Comparison of ENCODE assay signal across 8 cellular contexts in genomic region chr19:3607398-3608078, GRCh38. TPM values are rescaled to one million over a fixed set of nuclear protein-coding genes. Genes with fewer than 3 reads are reported as not detected.
DNase-seq lines count a peak whose midpoint lies in the region; ATAC-seq and TF ChIP-seq lines count a peak whose summit lies in the region.

No MANE protein-coding gene starts in this region.

- H3K9me3 ChIP-seq in right lobe of liver (no peaks in the 10 kb centered on the region), upper lobe of left lung (no peaks in the 10 kb centered on the region)

- ATAC-seq in right lobe of liver (peak; percentile 14 to 53 (median 27)), upper lobe of left lung (ENCODE audit: low FRiP score in 2 of 2) (peak in 1 of 2 donors; percentile 63)

- peaks cover 22% of the 10 kb centered on the region for H3K36me3 Mint-ChIP-seq in activated T-cell treated with anti-CD3 and anti-CD28 coated beads, Interleukin-2, amount 50 U/mL, for 24 hours (ENCODE audit: low read depth)

- H3K4me3 ChIP-seq in cardiac fibroblast (replicated peaks in 1 of 2; ENCODE audit: low read depth in 2 of 2, low read length in 2 of 2) (peak overlapping the region; percentile 45 to 62), right lobe of liver (peak overlapping the region; percentile 26 to 48 (median 42)), upper lobe of left lung (peak overlapping the region in 3 of 4 donors; percentile 57 to 63 (median 58))

- H3K27ac ChIP-seq in right lobe of liver, result peak overlapping the region; percentile 58 to 76 (median 67)
- H3K27ac ChIP-seq in upper lobe of left lung, result peak overlapping the region; percentile 70 to 90 (median 80)

- TF ChIP-seq EP300 in upper lobe of left lung (IDR thresholded peaks at IDR 0.05), result peak in 1 of 4 donors; percentile 17

- no peak for DNase-seq in activated T-cell treated with anti-CD3 and anti-CD28 coated beads, Interleukin-2, amount 50 U/mL, for 24 hours
- no peak for DNase-seq in activated T-cell treated with anti-CD3 and anti-CD28 coated beads, Interleukin-2, amount 50 U/mL, for 1 hour
- DNase-seq in cardiac fibroblast (ENCODE audit: low read depth in 2 of 2) (peak; percentile 43 to 60), right lobe of liver (peak in 2 of 3 donors; percentile 58 to 67), upper lobe of left lung (peak in 1 of 2 donors; percentile 53), GM13976 (ENCODE audit: low spot score) (no peak), NCI-H510A (lab: John Stamatoyannopoulos, UW) (no peak)
- no peak for DNase-seq in activated effector memory CD4-positive, alpha-beta T cell treated with anti-CD3 and anti-CD28 coated beads, Interleukin-2, amount 50 U/mL, for 16 hours

- H3K4me3 Mint-ChIP-seq in activated T-cell treated with anti-CD3 and anti-CD28 coated beads, Interleukin-2, amount 50 U/mL, for 24 hours, result peak overlapping the region; percentile 41

- H3K36me3 ChIP-seq in right lobe of liver (peaks cover 0 to 13% (median 5%) of the 10 kb centered on the region in 4 donors), upper lobe of left lung (peaks cover 6 to 19% (median 18%) of the 10 kb centered on the region in 4 donors)

- H3K27me3 Mint-ChIP-seq in activated T-cell treated with anti-CD3 and anti-CD28 coated beads, Interleukin-2, amount 50 U/mL, for 24 hours, result peaks cover 10% of the 10 kb centered on the region

- no peaks in the 10 kb centered on the region for H3K9me3 Mint-ChIP-seq in activated T-cell treated with anti-CD3 and anti-CD28 coated beads, Interleukin-2, amount 50 U/mL, for 24 hours

- TF ChIP-seq POLR2A in right lobe of liver (IDR thresholded peaks at IDR 0.05), result peak; percentile 24
- TF ChIP-seq POLR2A in upper lobe of left lung (IDR thresholded peaks at IDR 0.05), result peak in 2 of 4 donors; percentile 22 to 50

- intact Hi-C loops in right lobe of liver (cut with DNase I), result no loop called here

- H3K4me1 Mint-ChIP-seq in activated T-cell treated with anti-CD3 and anti-CD28 coated beads, Interleukin-2, amount 50 U/mL, for 24 hours (ENCODE audit: low read depth), result peaks cover 7% of the 10 kb centered on the region

- no peak for TF ChIP-seq CTCF in cardiac fibroblast (IDR thresholded peaks at IDR 0.05; ENCODE audit: low read depth, low read length)
- no peak for TF ChIP-seq CTCF in right lobe of liver (IDR thresholded peaks at IDR 0.05)
- no peak for TF ChIP-seq CTCF in upper lobe of left lung (IDR thresholded peaks at IDR 0.05)
- TF ChIP-seq CTCF in GM13976 (IDR thresholded peaks at IDR 0.05; ENCODE audit: borderline replicate concordance, control extremely low read depth, extremely low read depth, insufficient read depth, missing control alignments), result no peak

- H3K27me3 ChIP-seq in right lobe of liver (no peaks in the 10 kb centered on the region), upper lobe of left lung (no peaks in the 10 kb centered on the region)

- WGBS in right lobe of liver (ENCODE audit: insufficient coverage, low coverage, low lambda C conversion rate, missing lambda C conversion rate), result 23% methylated on average over 9 of the region's 21 CpGs
- WGBS in upper lobe of left lung, 2 donors, result 15 to 23% methylated on average over 16 to 21 of the region's 21 CpGs

- in situ Hi-C loops in GM13976 (cut with MboI; ENCODE audit: low sequenced_read_pairs, unreplicated experiment), result no loop called here

- peaks cover 0 to 11% (median 0%) of the 10 kb centered on the region in 4 donors for H3K4me1 ChIP-seq in right lobe of liver
- peaks cover 44 to 63% (median 50%) of the 10 kb centered on the region in 4 donors for H3K4me1 ChIP-seq in upper lobe of left lung

- H3K27ac Mint-ChIP-seq in activated T-cell treated with anti-CD3 and anti-CD28 coated beads, Interleukin-2, amount 50 U/mL, for 24 hours, result no peak overlapping the region

RNA-seq across cellular contexts. Expression of gene TBXA2R, which starts 0.9 kb away (rescaled TPM):
- total RNA-seq in right lobe of liver (10 to 100 TPM in 1 of 6 experiments, 1 to 10 TPM in 5; 2.8 to 10.4 (median 4.7) TPM), upper lobe of left lung (1 to 10 TPM in 5 of 6 donors, under 1 TPM in 1; 0.49 to 7.0 (median 2.6) TPM)

RNA-seq across cellular contexts. Expression of gene CACTIN, which starts 19.1 kb away (rescaled TPM):
- 10 to 100 TPM in 4 of 6 experiments, 1 to 10 TPM in 2; 8.4 to 14.9 (median 10.3) TPM for total RNA-seq in right lobe of liver
- 10 to 100 TPM; 21.5 to 97.4 (median 25.5) TPM for total RNA-seq in upper lobe of left lung

RNA-seq across cellular contexts. Expression of gene GIPC3, which starts 22.3 kb away (rescaled TPM):
- total RNA-seq in right lobe of liver (1 to 10 TPM in 2 of 6 experiments, under 1 TPM in 4; 0.51 to 1.6 (median 0.80) TPM), upper lobe of left lung (1 to 10 TPM in 5 of 6 donors, under 1 TPM in 1; 0.91 to 5.2 (median 1.4) TPM)

RNA-seq across cellular contexts. Expression of gene HMG20B, which starts 34.8 kb away (rescaled TPM):
- total RNA-seq in right lobe of liver (10 to 100 TPM; 30.7 to 58.6 (median 33.3) TPM), upper lobe of left lung (100 to 1,000 TPM in 2 of 6 donors, 10 to 100 TPM in 4; 79.5 to 183 (median 85.9) TPM)

RNA-seq across cellular contexts. Expression of gene MFSD12, which starts 50.2 kb away (rescaled TPM):
- total RNA-seq in right lobe of liver (100 to 1,000 TPM in 1 of 6 experiments, 10 to 100 TPM in 5; 23.8 to 114 (median 31.5) TPM), upper lobe of left lung (100 to 1,000 TPM in 2 of 6 donors, 10 to 100 TPM in 4; 44.2 to 178 (median 96.0) TPM)

Comparison
In these comparisons a context has a peak if more than half of its experiments do, and no peak if none do; other contexts are left out.
1. DNase-seq: peak in cardiac fibroblast (2 of 2) and right lobe of liver (2 of 3); none in activated T-cell treated with anti-CD3 and anti-CD28 coated beads, Interleukin-2, amount 50 U/mL, for 24 hours (single experiment), activated T-cell treated with anti-CD3 and anti-CD28 coated beads, Interleukin-2, amount 50 U/mL, for 1 hour (single experiment), GM13976 (single experiment), activated effector memory CD4-positive, alpha-beta T cell treated with anti-CD3 and anti-CD28 coated beads, Interleukin-2, amount 50 U/mL, for 16 hours (single experiment) and NCI-H510A (single experiment).
2. Peak in every context shown above with its lines, with median percentiles within 50 percentile points of each other: H3K4me3 ChIP-seq.